13 cellular contexts compared by ENCODE assay signal in genomic region chr14:22460461-22461195, GRCh38.
DNase-seq lines count a peak whose midpoint lies in the region; ATAC-seq and TF ChIP-seq lines count a peak whose summit lies in the region.
"Had no signal": no experiment of that assay in that cellular context is flagged by ENCODE, and none has a peak within 500 bp of the region (broad histone marks: within the 10 kb centered on the region; RNA-seq: fewer than 3 reads in every experiment).

No MANE protein-coding gene starts in this region.

- DNase-seq in GF-D8 (lab: John Stamatoyannopoulos, UW) (peak; percentile 98), NCI-H226 (peak; percentile 79), fibroblast of the aortic adventitia (ENCODE audit: low read depth) (peak; percentile 43), AG20443 (ENCODE audit: low spot score) (no peak), SHP77 treated with DMSO at 0.1 percent for 48 hours (lab: John Stamatoyannopoulos, UW) (no peak), NCI-H524 treated with DMSO at 0.1 percent for 48 hours (lab: John Stamatoyannopoulos, UW) (no peak), NCI-H510A treated with DMSO at 0.1 percent for 48 hours (lab: John Stamatoyannopoulos, UW) (no peak)
- DNase-seq: activated CD4-positive, alpha-beta T cell treated with anti-CD3 and anti-CD28 coated beads for 4 hours; effector CD4-positive, alpha-beta T cell; mucosa of descending colon had no signal

- H3K4me3 ChIP-seq in fibroblast of the aortic adventitia (ENCODE audit: low read depth, low read length), result no peak overlapping the region
- H3K4me3 ChIP-seq: BLaER1 treated with 17β-estradiol and CSF1 and Interleukin-3, amounts not matched to agents 10 nM and 100 nM; hepatocyte; mucosa of descending colon had no signal

- ATAC-seq in GM21367 (IDR thresholded peaks at IDR 0.05; ENCODE audit: unreplicated experiment), result peak; percentile 43
- ATAC-seq: mucosa of descending colon had no signal

- no peak for TF ChIP-seq CTCF in fibroblast of the aortic adventitia (IDR thresholded peaks at IDR 0.05; ENCODE audit: insufficient read depth, low read length)

Comparison
In these comparisons a context has a peak if more than half of its experiments do, and no peak if none do; other contexts are left out.
1. DNase-seq: peak in GF-D8 (single experiment), NCI-H226 (single experiment) and fibroblast of the aortic adventitia (single experiment); none in AG20443 (single experiment), SHP77 treated with DMSO at 0.1 percent for 48 hours (single experiment), NCI-H524 treated with DMSO at 0.1 percent for 48 hours (single experiment) and NCI-H510A treated with DMSO at 0.1 percent for 48 hours (single experiment).